In the genomic region with DNA sequence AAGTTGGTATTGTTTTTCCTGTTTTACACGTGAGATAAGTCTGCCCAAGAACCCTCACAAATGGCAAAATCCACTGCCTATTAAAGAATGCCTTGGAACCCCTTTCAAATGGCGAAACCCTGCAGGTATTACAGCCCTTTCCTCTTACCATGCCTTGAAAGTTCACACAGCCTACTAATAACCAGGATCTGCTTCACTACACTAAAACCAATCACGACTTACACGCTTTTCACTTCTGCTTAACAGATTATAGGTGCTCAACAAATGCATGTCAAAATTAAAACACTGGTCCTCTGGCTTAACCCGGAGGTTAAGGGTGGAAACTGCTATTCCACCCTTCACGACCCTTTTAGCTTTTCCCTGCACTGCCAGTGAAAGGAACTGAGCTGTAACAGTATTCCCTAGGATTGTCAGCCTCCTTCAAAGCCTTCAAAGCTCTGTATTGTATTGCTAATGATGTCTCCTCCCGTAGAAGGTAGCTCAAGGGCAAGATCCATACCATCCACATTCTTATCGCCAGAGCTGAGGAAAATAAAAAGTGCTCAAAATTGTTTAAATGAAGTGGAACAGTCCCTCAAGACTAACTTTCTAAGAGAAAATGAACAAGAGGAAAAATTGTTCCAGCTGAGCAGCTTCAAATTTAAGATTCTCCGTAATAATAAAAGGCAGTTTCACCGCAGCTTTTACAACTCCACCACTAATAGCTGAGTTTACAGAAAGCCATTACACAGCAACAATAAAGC, we compare ENCODE assay signal across 8 cellular contexts. TPM values are rescaled to one million over a fixed set of nuclear protein-coding genes. Genes with fewer than 3 reads are reported as not detected.
A peak's percentile ranks its signal among the peaks of the same experiment; 100 is the strongest.
DNase-seq lines count a peak whose midpoint lies in the region; ATAC-seq and TF ChIP-seq lines count a peak whose summit lies in the region.

No MANE protein-coding gene starts in this region.

- H3K9me3 Mint-ChIP-seq in CD4-positive, alpha-beta memory T cell, result peaks cover 0 to 2% (median 0%) of the 10 kb centered on the region in 8 donors

- no peak for DNase-seq in CD4-positive, alpha-beta memory T cell
- no peak for DNase-seq in astrocyte of the cerebellum (ENCODE audit: low read depth)
- DNase-seq in kidney tubule cell (ENCODE audit: low spot score), result peak; percentile 4
- peak; percentile 60 for DNase-seq in superior temporal gyrus (ENCODE audit: extremely low spot score)
- no peak for DNase-seq in NCI-H128 (lab: John Stamatoyannopoulos, UW; ENCODE audit: unreplicated experiment)
- no peak for DNase-seq in effector CD4-positive, alpha-beta T cell

- peaks cover 35 to 58% (median 43%) of the 10 kb centered on the region in 4 donors for H3K4me1 Mint-ChIP-seq in CD4-positive, alpha-beta memory T cell

- H3K27ac ChIP-seq in CD4-positive, alpha-beta memory T cell (ENCODE audit: low read depth, low read length), result peak overlapping the region; percentile 77
- H3K27ac ChIP-seq in HUES6 (ENCODE audit: low read depth, low read length), result peak overlapping the region; percentile 85

- H3K27ac Mint-ChIP-seq in CD4-positive, alpha-beta memory T cell, result peak overlapping the region; percentile 79 to 98 (median 94)

- no peak for ATAC-seq in HG02981 (IDR thresholded peaks at IDR 0.05; ENCODE audit: unreplicated experiment)

- no peaks in the 10 kb centered on the region for H3K9me3 ChIP-seq in CD4-positive, alpha-beta memory T cell (ENCODE audit: control insufficient read depth in 1 of 2, low read length in 2 of 2)
- H3K9me3 ChIP-seq in HUES6 (ENCODE audit: control insufficient read depth, insufficient read depth, low read depth, low read length), result peaks cover 11% of the 10 kb centered on the region

- H3K4me3 ChIP-seq in CD4-positive, alpha-beta memory T cell (ENCODE audit: low read length in 2 of 2), result peak overlapping the region; percentile 32 to 84
- H3K4me3 ChIP-seq in HUES6 (ENCODE audit: low read depth, low read length) (peak overlapping the region; percentile 91), astrocyte of the cerebellum (ENCODE audit: low read depth, low read length) (peak overlapping the region; percentile 91)

- peaks cover 18 to 31% of the 10 kb centered on the region in 2 donors for H3K36me3 Mint-ChIP-seq in CD4-positive, alpha-beta memory T cell

- H3K27me3 ChIP-seq in CD4-positive, alpha-beta memory T cell (ENCODE audit: insufficient read depth, low read length), result no peaks in the 10 kb centered on the region
- no peaks in the 10 kb centered on the region for H3K27me3 ChIP-seq in HUES6 (ENCODE audit: control insufficient read depth, insufficient read depth, low read length)

- POLR2A ChIA-PET in CD4-positive, alpha-beta memory T cell (lab: Charles Lee; ENCODE audit: partially characterized antibody), result interaction anchor here (0.9 to 2.6 kb wide), 9 partner anchors 8 to 260 kb away, joined by 4 to 16 read pairs (median 5); partner anchors contain the start of gene NFIL3

- CTCF ChIA-PET in CD4-positive, alpha-beta memory T cell (lab: Charles Lee; ENCODE audit: partially characterized antibody), result interaction anchor here (1.1 to 1.3 kb wide), 3 partner anchors 8 to 258 kb away, joined by 3 read pairs; no protein-coding TSS in a partner anchor

- H3K36me3 ChIP-seq in CD4-positive, alpha-beta memory T cell (ENCODE audit: insufficient read depth, low read length), result peaks cover 5% of the 10 kb centered on the region
- peaks cover 22% of the 10 kb centered on the region for H3K36me3 ChIP-seq in HUES6 (ENCODE audit: control insufficient read depth, insufficient read depth, low read length)

- H3K4me3 Mint-ChIP-seq in CD4-positive, alpha-beta memory T cell, result peak overlapping the region; percentile 94 to 99 (median 98)

- intact Hi-C loops in CD4-positive, alpha-beta memory T cell (cut with micrococcal nuclease), result loop anchor here (1.0 to 5.0 kb wide), 3 partner anchors 63 to 258 kb away; partner anchors contain the start of gene NFIL3

- in situ Hi-C loops in astrocyte of the cerebellum (cut with HindIII; ENCODE audit: low sequenced_read_pairs), result loop anchor here (5.0 kb wide), 1 partner anchor 37 kb away; no protein-coding TSS in a partner anchor

- H3K27me3 Mint-ChIP-seq in CD4-positive, alpha-beta memory T cell, result no peaks in the 10 kb centered on the region

- H3K9ac ChIP-seq in HUES6 (ENCODE audit: low read length), result peak overlapping the region; percentile 88

- peaks cover 39% of the 10 kb centered on the region for H3K4me1 ChIP-seq in CD4-positive, alpha-beta memory T cell (ENCODE audit: insufficient read depth, low read length)
- peaks cover 16% of the 10 kb centered on the region for H3K4me1 ChIP-seq in HUES6 (ENCODE audit: control insufficient read depth, insufficient read depth, low read length)

- no peak for TF ChIP-seq CTCF in astrocyte of the cerebellum (IDR thresholded peaks at IDR 0.05; ENCODE audit: low read depth, low read length, missing control alignments)

RNA-seq across cellular contexts. Expression of gene AUH, which starts 1.0 kb away (rescaled TPM):
- total RNA-seq in CD4-positive, alpha-beta memory T cell, result 10 to 100 TPM; 23.6 to 25.2 TPM
- 10 to 100 TPM in 1 of 2 donors, 1 to 10 TPM in 1; 9.9 to 17.9 TPM for polyA plus RNA-seq in CD4-positive, alpha-beta memory T cell

Comparison
In these comparisons a context has a peak if more than half of its experiments do, and no peak if none do; other contexts are left out.
1. DNase-seq: peak in kidney tubule cell (single experiment) and superior temporal gyrus (single experiment); none in CD4-positive, alpha-beta memory T cell (0 of 5), astrocyte of the cerebellum (single experiment), NCI-H128 (single experiment) and effector CD4-positive, alpha-beta T cell (single experiment).
2. Peak in every context shown above with its lines, with median percentiles within 50 percentile points of each other: H3K4me3 ChIP-seq.